ENCODE assay signal across 8 cellular contexts in the genomic region with DNA sequence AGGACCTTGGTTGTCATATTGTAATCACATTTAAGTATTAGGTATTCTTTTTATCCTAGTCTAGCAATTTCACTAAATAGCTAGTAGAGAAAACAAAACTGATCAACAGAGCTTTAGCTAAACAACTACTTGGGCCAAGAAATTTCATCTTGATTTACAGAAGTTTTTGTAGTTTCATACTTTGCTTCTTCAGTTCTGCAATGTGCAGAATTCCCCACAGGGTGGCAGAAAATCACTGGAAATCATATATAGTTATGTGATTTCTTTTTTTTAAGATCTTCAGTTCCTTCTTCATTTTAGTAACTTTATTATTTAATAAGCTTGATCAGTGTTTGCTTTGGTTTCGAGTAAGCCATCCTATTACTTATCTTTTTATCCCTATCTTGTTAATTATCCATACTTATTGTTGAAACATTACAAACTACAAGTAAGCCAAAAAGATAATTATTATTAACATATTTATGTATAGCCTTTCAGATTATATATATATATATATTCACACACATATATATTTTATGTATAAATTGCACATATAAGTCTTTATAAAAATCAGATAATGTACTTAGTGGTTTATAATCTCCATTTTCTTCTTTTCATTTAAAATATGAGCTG. TPM values are rescaled to one million over a fixed set of nuclear protein-coding genes. Genes with fewer than 3 reads are reported as not detected.
DNase-seq lines count a peak whose midpoint lies in the region; ATAC-seq and TF ChIP-seq lines count a peak whose summit lies in the region.

No MANE protein-coding gene starts in this region.

- no peak overlapping the region for H3K27ac ChIP-seq in RWPE2 (ENCODE audit: poor library complexity, severe bottlenecking)
- H3K27ac ChIP-seq in liver (ENCODE audit: low read depth in 1 of 2, low read length in 2 of 2): peak overlapping the region; percentile 13 to 98
- peak overlapping the region in 1 of 2 donors; percentile 96 for H3K27ac ChIP-seq in tibial artery

- H3K9me3 ChIP-seq in RWPE2 (ENCODE audit: severe bottlenecking): no peaks in the 10 kb centered on the region
- H3K9me3 ChIP-seq in liver (ENCODE audit: control insufficient read depth in 4 of 4, low read length in 3 of 4): no peaks in the 10 kb centered on the region
- no peaks in the 10 kb centered on the region for H3K9me3 ChIP-seq in tibial artery

- in situ Hi-C loops in Caki2 (cut with HindIII; ENCODE audit: low pct_unique_long_range_greater_than_20kb, low sequenced_read_pairs): no loop called here

- peaks cover 32% of the 10 kb centered on the region for H3K4me1 Mint-ChIP-seq in brain

- H3K36me3 ChIP-seq in RWPE2 (ENCODE audit: low read depth) (peaks cover 15% of the 10 kb centered on the region), liver (ENCODE audit: control insufficient read depth in 4 of 4, insufficient read depth in 3 of 4, low read depth in 1 of 4, low read length in 3 of 4) (no peaks in the 10 kb centered on the region), tibial artery (no peaks in the 10 kb centered on the region)

- H3K4me3 Mint-ChIP-seq in brain: peak overlapping the region; percentile 52 to 78 (median 74)

- intact Hi-C loops in tibial artery (cut with DNase I; ENCODE audit: low total_unique reads): no loop called here

- DNase-seq in Caki2 (ENCODE audit: low read depth): peak; percentile 37
- DNase-seq in HUDEP-2 (lab: John Stamatoyannopoulos, UW; ENCODE audit: unreplicated experiment in 76 of 76): peak in 40 of 76 experiments; percentile 0 to 57 (median 22)
- no peak for DNase-seq in RWPE2 (ENCODE audit: low spot score)
- DNase-seq in tibial artery: peak in 1 of 2 donors; percentile 72
- DNase-seq in omental fat pad (ENCODE audit: low spot score): no peak

- H3K9ac ChIP-seq in liver (ENCODE audit: low read depth in 1 of 2, low read length in 2 of 2): peak overlapping the region; percentile 22 to 46

- H3K27me3 ChIP-seq in RWPE2 (ENCODE audit: insufficient read depth, poor library complexity, severe bottlenecking): no peaks in the 10 kb centered on the region
- H3K27me3 ChIP-seq in liver (ENCODE audit: control insufficient read depth in 4 of 4, insufficient read depth in 4 of 4, low read length in 3 of 4): no peaks in the 10 kb centered on the region
- H3K27me3 ChIP-seq in tibial artery: no peaks in the 10 kb centered on the region

- TF ChIP-seq RAD21 in liver (IDR thresholded peaks at IDR 0.05): peak; percentile 83 to 84

- H3K4me3 ChIP-seq in RWPE2 (ENCODE audit: severe bottlenecking) (no peak overlapping the region), liver (ENCODE audit: low read depth in 1 of 3, low read length in 3 of 3) (no peak overlapping the region), tibial artery (no peak overlapping the region)

- peak overlapping the region in 3 of 5 experiments; percentile 36 to 74 (median 57) for H3K27ac Mint-ChIP-seq in brain

- H3K4me1 ChIP-seq in RWPE2 (ENCODE audit: insufficient read depth, poor library complexity, severe bottlenecking): peaks cover 12% of the 10 kb centered on the region
- H3K4me1 ChIP-seq in liver (ENCODE audit: control insufficient read depth in 4 of 4, insufficient read depth in 4 of 4, low read length in 3 of 4): peaks cover 8 to 31% (median 26%) of the 10 kb centered on the region in 4 donors
- H3K4me1 ChIP-seq in tibial artery: peaks cover 0 to 24% (median 14%) of the 10 kb centered on the region in 4 donors

- WGBS in liver: 10% methylated on average over 1 of the region's 1 CpG

- peak; percentile 98 for TF ChIP-seq CTCF in RWPE2 (IDR thresholded peaks at IDR 0.05; ENCODE audit: poor library complexity, severe bottlenecking)
- peak; percentile 70 to 76 for TF ChIP-seq CTCF in brain (conservative IDR thresholded peaks at IDR 0.05)
- peak; percentile 74 for TF ChIP-seq CTCF in liver (IDR thresholded peaks at IDR 0.05; ENCODE audit: low read depth, low read length, missing input control)
- TF ChIP-seq CTCF in tibial artery (IDR thresholded peaks at IDR 0.05): peak; percentile 58 to 65
- TF ChIP-seq CTCF in omental fat pad (IDR thresholded peaks at IDR 0.05): no peak

- no peaks in the 10 kb centered on the region for H3K9me3 Mint-ChIP-seq in brain

- ATAC-seq in RWPE2 (ENCODE audit: low read depth): no peak
- ATAC-seq in GM18520 (IDR thresholded peaks at IDR 0.05; ENCODE audit: unreplicated experiment): no peak
- no peak for ATAC-seq in omental fat pad (ENCODE audit: low FRiP score)

- H3K36me3 Mint-ChIP-seq in brain: peaks cover 8% of the 10 kb centered on the region

- H3K27me3 Mint-ChIP-seq in brain: peaks cover 9% of the 10 kb centered on the region

TF ChIP-seq in liver, 16 proteins besides CTCF, POLR2A, EP300 and RAD21:
- TF ChIP-seq SP1 (IDR thresholded peaks at IDR 0.05) (no peak), EGR1 (IDR thresholded peaks at IDR 0.05; ENCODE audit: low read depth in 2 of 2) (no peak), FOXA1 (IDR thresholded peaks at IDR 0.05) (no peak), FOXA2 (IDR thresholded peaks at IDR 0.05) (no peak)
- TF ChIP-seq, protein P1, sequence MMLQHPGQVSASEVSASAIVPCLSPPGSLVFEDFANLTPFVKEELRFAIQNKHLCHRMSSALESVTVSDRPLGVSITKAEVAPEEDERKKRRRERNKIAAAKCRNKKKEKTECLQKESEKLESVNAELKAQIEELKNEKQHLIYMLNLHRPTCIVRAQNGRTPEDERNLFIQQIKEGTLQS (IDR thresholded peaks at IDR 0.05): peak; percentile 12
- TF ChIP-seq, protein P2, sequence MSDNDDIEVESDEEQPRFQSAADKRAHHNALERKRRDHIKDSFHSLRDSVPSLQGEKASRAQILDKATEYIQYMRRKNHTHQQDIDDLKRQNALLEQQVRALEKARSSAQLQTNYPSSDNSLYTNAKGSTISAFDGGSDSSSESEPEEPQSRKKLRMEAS (IDR thresholded peaks at IDR 0.05): no peak
TF ChIP-seq in liver: peak in this region for 1.

RNA-seq across cellular contexts. Expression of a gene that starts 2.2 kb away (rescaled TPM):
- 33.1 and 66.9 TPM in 2 replicates for total RNA-seq in Caki2 (2014; rRNA removed; shearing (Covaris generic); ENCODE audit: low replicate concordance)
- polyA plus RNA-seq in brain (ENCODE audit: insufficient read depth, low read depth, low replicate concordance) (8.4 TPM), liver (10 to 100 TPM; 17.4 to 26.7 TPM)
- total RNA-seq in liver (10 to 100 TPM; 32.4 to 73.6 TPM), omental fat pad (100 to 1,000 TPM; 102 to 162 (median 132) TPM)

RNA-seq across cellular contexts. Expression of a gene that starts 34.0 kb away (rescaled TPM):
- total RNA-seq in Caki2 (2014; rRNA removed; shearing (Covaris generic); ENCODE audit: low replicate concordance): 63.5 and 81.5 TPM in 2 replicates
- polyA plus RNA-seq in brain (ENCODE audit: insufficient read depth, low read depth, low replicate concordance) (126 TPM), liver (100 to 1,000 TPM in 1 of 2 donors, 10 to 100 TPM in 1; 29.6 to 101 TPM)
- total RNA-seq in liver (10 to 100 TPM; 11.7 to 24.9 TPM), omental fat pad (10 to 100 TPM; 22.4 to 38.6 (median 28.7) TPM)

Comparison
In these comparisons a context has a peak if more than half of its experiments do, and no peak if none do; other contexts are left out.
1. DNase-seq: peak in Caki2 (single experiment) and HUDEP-2 (40 of 76); none in RWPE2 (single experiment) and omental fat pad (single experiment).
2. CTCF ChIP-seq: peak in RWPE2 (single experiment), brain (2 of 2), liver (single experiment) and tibial artery (2 of 2); none in omental fat pad (0 of 3).